In the genomic region with DNA sequence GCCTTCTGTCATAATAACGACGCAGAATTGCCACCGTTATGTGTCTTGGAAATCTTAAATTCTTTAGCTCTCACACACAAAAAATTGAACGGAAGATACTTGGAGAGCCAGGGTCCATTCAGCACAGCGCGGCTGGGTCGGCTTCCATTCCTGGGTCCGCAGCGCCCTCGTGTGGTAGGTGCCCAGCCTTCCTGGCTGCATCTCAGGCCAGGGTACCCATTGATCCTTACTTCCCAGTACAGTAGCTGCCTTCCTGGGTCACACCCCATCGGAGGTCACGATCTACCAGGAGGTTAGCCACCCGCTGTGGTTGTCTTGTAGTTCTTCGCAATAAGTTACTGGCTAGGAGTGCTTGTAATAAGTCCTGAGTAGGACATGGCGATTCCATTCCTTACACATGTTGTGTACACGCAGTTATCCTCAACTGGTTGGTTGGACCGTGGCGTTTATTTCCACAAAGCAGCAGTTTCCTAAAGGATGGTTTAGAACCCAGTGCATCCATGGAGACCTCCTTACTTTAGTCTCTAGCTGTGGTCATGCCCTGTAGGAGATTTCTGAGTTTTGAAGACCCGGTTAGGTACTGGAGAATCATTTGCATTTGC, we compare ENCODE assay signal across 8 cellular contexts. TPM values are rescaled to one million over a fixed set of nuclear protein-coding genes. Genes with fewer than 3 reads are reported as not detected.
DNase-seq lines count a peak whose midpoint lies in the region; ATAC-seq and TF ChIP-seq lines count a peak whose summit lies in the region.

No MANE protein-coding gene starts in this region.

- no peaks in the 10 kb centered on the region for H3K9me2 ChIP-seq in GM23338 (ENCODE audit: insufficient read depth)

- no peaks in the 10 kb centered on the region for H3K27me3 ChIP-seq in GM23338 (ENCODE audit: insufficient read depth)
- H3K27me3 ChIP-seq in RWPE2 (ENCODE audit: insufficient read depth, poor library complexity, severe bottlenecking): no peaks in the 10 kb centered on the region

- no peak overlapping the region for H3K27ac Mint-ChIP-seq in GM23338
- no peak overlapping the region for H3K27ac Mint-ChIP-seq in activated naive CD4-positive, alpha-beta T cell treated with anti-CD3 and anti-CD28 coated beads for 36 hours

- ATAC-seq in GM23338: peak; percentile 99
- ATAC-seq in RWPE2 (ENCODE audit: low read depth): peak; percentile 86

- H3K36me3 Mint-ChIP-seq in GM23338 (ENCODE audit: low read depth): no peaks in the 10 kb centered on the region
- H3K36me3 Mint-ChIP-seq in activated naive CD4-positive, alpha-beta T cell treated with anti-CD3 and anti-CD28 coated beads for 36 hours (ENCODE audit: low read depth): no peaks in the 10 kb centered on the region

- no peak overlapping the region for H2AFZ ChIP-seq in GM23338

- H3K4me1 ChIP-seq in GM23338 (ENCODE audit: insufficient read depth) (no peaks in the 10 kb centered on the region), RWPE2 (ENCODE audit: insufficient read depth, poor library complexity, severe bottlenecking) (no peaks in the 10 kb centered on the region)

- H3K9me3 ChIP-seq in RWPE2 (ENCODE audit: severe bottlenecking): no peaks in the 10 kb centered on the region

- TF ChIP-seq CTCF in GM23338 (conservative IDR thresholded peaks at IDR 0.05; ENCODE audit: low read depth in 2 of 2) (peak; percentile 98 to 99), LNCAP (IDR thresholded peaks at IDR 0.05) (peak; percentile 99), RWPE2 (IDR thresholded peaks at IDR 0.05; ENCODE audit: poor library complexity, severe bottlenecking) (peak; percentile 71)

- H3K4me3 ChIP-seq in GM23338 (no peak overlapping the region), RWPE2 (ENCODE audit: severe bottlenecking) (no peak overlapping the region)

- H3K36me3 ChIP-seq in GM23338 (ENCODE audit: insufficient read depth): no peaks in the 10 kb centered on the region
- no peaks in the 10 kb centered on the region for H3K36me3 ChIP-seq in RWPE2 (ENCODE audit: low read depth)

- intact Hi-C loops in activated naive CD4-positive, alpha-beta T cell treated with anti-CD3 and anti-CD28 coated beads for 36 hours (cut with micrococcal nuclease): loop anchor here (1.0 to 5.0 kb wide), 5 partner anchors 87 to 588 kb away; a partner anchor contains a TSS
- intact Hi-C loops in head of caudate nucleus (cut with DNase I) (no loop called here), posterior vena cava (cut with DNase I) (loop anchor here in 1 of 2 donors (10.0 kb wide), 1 partner anchor 92 kb away; no protein-coding TSS in a partner anchor)

- peaks cover 3% of the 10 kb centered on the region; the same call in 2 of the 3 replicates for H3K4me1 Mint-ChIP-seq in GM23338
- H3K4me1 Mint-ChIP-seq in activated naive CD4-positive, alpha-beta T cell treated with anti-CD3 and anti-CD28 coated beads for 36 hours (ENCODE audit: low read depth): no peaks in the 10 kb centered on the region

- no peaks in the 10 kb centered on the region for H3K79me2 ChIP-seq in GM23338 (replicated peaks; ENCODE audit: insufficient read depth)

- no peaks in the 10 kb centered on the region for H3F3A ChIP-seq in GM23338 (replicated peaks; ENCODE audit: low read depth)

- no peaks in the 10 kb centered on the region; the same call in 1 of the 2 replicates for H4K20me1 ChIP-seq in GM23338 (replicated peaks; ENCODE audit: insufficient read depth)

- no peak overlapping the region for H3K4me2 ChIP-seq in GM23338

- H3K27ac ChIP-seq in GM23338 (ENCODE audit: low read depth) (no peak overlapping the region), RWPE2 (ENCODE audit: poor library complexity, severe bottlenecking) (no peak overlapping the region)

- peak; percentile 31 for DNase-seq in GM04504 (ENCODE audit: low read depth)
- peak; percentile 92 for DNase-seq in GM23338 (ENCODE audit: low spot score)
- no peak for DNase-seq in RWPE2 (ENCODE audit: low spot score)
- DNase-seq in activated naive CD4-positive, alpha-beta T cell treated with anti-CD3 and anti-CD28 coated beads for 36 hours: peak; percentile 79
- peak; percentile 74 to 95 (median 88) for DNase-seq in head of caudate nucleus
- peak; percentile 95 for DNase-seq in posterior vena cava (ENCODE audit: low spot score)
- no peak for DNase-seq in GF-D8 (lab: John Stamatoyannopoulos, UW)

- H3K9me3 Mint-ChIP-seq in GM23338: no peaks in the 10 kb centered on the region
- H3K9me3 Mint-ChIP-seq in activated naive CD4-positive, alpha-beta T cell treated with anti-CD3 and anti-CD28 coated beads for 36 hours: no peaks in the 10 kb centered on the region

- CTCF ChIA-PET in activated naive CD4-positive, alpha-beta T cell treated with anti-CD3 and anti-CD28 coated beads for 36 hours (lab: Charles Lee): interaction anchor here (0.7 to 1.8 kb wide), 10 partner anchors 9 to 358 kb away, joined by 3 to 6 read pairs (median 4); a partner anchor contains a TSS

- no peak overlapping the region for H3K4me3 Mint-ChIP-seq in GM23338
- no peak overlapping the region for H3K4me3 Mint-ChIP-seq in activated naive CD4-positive, alpha-beta T cell treated with anti-CD3 and anti-CD28 coated beads for 36 hours

- H3K27me3 Mint-ChIP-seq in GM23338 (ENCODE audit: insufficient read depth, low read depth, poor library complexity): peaks cover 5% of the 10 kb centered on the region
- H3K27me3 Mint-ChIP-seq in activated naive CD4-positive, alpha-beta T cell treated with anti-CD3 and anti-CD28 coated beads for 36 hours (ENCODE audit: low read depth): peaks cover 14% of the 10 kb centered on the region

TF ChIP-seq in GM23338, 12 proteins besides CTCF, POLR2A, EP300 and RAD21 (continues in another document):
- TF ChIP-seq STAT1 (IDR thresholded peaks at IDR 0.05; ENCODE audit: unreplicated experiment) (no peak), ZNF114 (CRISPR knock-in tag; IDR thresholded peaks at IDR 0.05) (no peak), CREB1 (CRISPR knock-in tag; IDR thresholded peaks at IDR 0.05; ENCODE audit: low read depth) (no peak)
- TF ChIP-seq, protein P1, sequence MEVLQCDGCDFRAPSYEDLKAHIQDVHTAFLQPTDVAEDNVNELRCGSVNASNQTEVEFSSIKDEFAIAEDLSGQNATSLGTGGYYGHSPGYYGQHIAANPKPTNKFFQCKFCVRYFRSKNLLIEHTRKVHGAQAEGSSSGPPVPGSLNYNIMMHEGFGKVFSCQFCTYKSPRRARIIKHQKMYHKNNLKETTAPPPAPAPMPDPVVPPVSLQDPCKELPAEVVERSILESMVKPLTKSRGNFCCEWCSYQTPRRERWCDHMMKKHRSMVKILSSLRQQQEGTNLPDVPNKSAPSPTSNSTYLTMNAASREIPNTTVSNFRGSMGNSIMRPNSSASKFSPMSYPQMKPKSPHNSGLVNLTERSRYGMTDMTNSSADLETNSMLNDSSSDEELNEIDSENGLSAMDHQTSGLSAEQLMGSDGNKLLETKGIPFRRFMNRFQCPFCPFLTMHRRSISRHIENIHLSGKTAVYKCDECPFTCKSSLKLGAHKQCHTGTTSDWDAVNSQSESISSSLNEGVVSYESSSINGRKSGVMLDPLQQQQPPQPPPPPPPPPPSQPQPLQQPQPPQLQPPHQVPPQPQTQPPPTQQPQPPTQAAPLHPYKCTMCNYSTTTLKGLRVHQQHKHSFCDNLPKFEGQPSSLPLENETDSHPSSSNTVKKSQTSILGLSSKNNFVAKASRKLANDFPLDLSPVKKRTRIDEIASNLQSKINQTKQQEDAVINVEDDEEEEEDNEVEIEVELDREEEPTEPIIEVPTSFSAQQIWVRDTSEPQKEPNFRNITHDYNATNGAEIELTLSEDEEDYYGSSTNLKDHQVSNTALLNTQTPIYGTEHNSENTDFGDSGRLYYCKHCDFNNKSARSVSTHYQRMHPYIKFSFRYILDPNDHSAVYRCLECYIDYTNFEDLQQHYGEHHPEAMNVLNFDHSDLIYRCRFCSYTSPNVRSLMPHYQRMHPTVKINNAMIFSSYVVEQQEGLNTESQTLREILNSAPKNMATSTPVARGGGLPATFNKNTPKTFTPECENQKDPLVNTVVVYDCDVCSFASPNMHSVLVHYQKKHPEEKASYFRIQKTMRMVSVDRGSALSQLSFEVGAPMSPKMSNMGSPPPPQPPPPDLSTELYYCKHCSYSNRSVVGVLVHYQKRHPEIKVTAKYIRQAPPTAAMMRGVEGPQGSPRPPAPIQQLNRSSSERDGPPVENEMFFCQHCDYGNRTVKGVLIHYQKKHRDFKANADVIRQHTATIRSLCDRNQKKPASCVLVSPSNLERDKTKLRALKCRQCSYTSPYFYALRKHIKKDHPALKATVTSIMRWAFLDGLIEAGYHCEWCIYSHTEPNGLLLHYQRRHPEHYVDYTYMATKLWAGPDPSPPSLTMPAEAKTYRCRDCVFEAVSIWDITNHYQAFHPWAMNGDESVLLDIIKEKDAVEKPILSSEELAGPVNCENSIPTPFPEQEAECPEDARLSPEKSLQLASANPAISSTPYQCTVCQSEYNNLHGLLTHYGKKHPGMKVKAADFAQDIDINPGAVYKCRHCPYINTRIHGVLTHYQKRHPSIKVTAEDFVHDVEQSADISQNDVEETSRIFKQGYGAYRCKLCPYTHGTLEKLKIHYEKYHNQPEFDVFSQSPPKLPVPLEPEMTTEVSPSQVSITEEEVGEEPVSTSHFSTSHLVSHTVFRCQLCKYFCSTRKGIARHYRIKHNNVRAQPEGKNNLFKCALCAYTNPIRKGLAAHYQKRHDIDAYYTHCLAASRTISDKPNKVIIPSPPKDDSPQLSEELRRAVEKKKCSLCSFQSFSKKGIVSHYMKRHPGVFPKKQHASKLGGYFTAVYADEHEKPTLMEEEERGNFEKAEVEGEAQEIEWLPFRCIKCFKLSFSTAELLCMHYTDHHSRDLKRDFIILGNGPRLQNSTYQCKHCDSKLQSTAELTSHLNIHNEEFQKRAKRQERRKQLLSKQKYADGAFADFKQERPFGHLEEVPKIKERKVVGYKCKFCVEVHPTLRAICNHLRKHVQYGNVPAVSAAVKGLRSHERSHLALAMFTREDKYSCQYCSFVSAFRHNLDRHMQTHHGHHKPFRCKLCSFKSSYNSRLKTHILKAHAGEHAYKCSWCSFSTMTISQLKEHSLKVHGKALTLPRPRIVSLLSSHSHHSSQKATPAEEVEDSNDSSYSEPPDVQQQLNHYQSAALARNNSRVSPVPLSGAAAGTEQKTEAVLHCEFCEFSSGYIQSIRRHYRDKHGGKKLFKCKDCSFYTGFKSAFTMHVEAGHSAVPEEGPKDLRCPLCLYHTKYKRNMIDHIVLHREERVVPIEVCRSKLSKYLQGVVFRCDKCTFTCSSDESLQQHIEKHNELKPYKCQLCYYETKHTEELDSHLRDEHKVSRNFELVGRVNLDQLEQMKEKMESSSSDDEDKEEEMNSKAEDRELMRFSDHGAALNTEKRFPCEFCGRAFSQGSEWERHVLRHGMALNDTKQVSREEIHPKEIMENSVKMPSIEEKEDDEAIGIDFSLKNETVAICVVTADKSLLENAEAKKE (CRISPR knock-in tag; IDR thresholded peaks at IDR 0.05): no peak

RNA-seq across cellular contexts. Expression of a gene that starts 9.9 kb away (rescaled TPM):
- 29.7 and 33.9 TPM in 2 replicates for total RNA-seq in GM23338 (2014; rRNA removed; shearing (Covaris generic))
- polyA plus RNA-seq in GM23338 (2016; fragmentation: Nextera tagmentation; extraction: Ambion mirVana): 33.2 and 34.6 TPM in 2 replicates
- total RNA-seq in activated naive CD4-positive, alpha-beta T cell treated with anti-CD3 and anti-CD28 coated beads for 36 hours: not detected
- 1 to 10 TPM; 6.7 to 9.2 TPM for total RNA-seq in posterior vena cava

RNA-seq across cellular contexts. Expression of a gene that starts 28.7 kb away (rescaled TPM):
- total RNA-seq in GM23338 (2014; rRNA removed; shearing (Covaris generic)): 4.1 and 4.3 TPM in 2 replicates
- 7.7 and 8.0 TPM in 2 replicates for polyA plus RNA-seq in GM23338 (2016; fragmentation: Nextera tagmentation; extraction: Ambion mirVana)
- total RNA-seq in activated naive CD4-positive, alpha-beta T cell treated with anti-CD3 and anti-CD28 coated beads for 36 hours: not detected
- total RNA-seq in posterior vena cava: 10 to 100 TPM; 11.8 to 15.2 TPM

Comparison
In these comparisons a context has a peak if more than half of its experiments do, and no peak if none do; other contexts are left out.
1. DNase-seq: peak in GM04504 (single experiment), GM23338 (single experiment), activated naive CD4-positive, alpha-beta T cell treated with anti-CD3 and anti-CD28 coated beads for 36 hours (single experiment), head of caudate nucleus (42 of 42) and posterior vena cava (single experiment); none in RWPE2 (single experiment) and GF-D8 (single experiment).
2. RNA of a gene that starts 9.9 kb away (total RNA-seq): 29.7 to 33.9 TPM in GM23338 and 6.7 to 9.2 TPM in posterior vena cava; not detected in activated naive CD4-positive, alpha-beta T cell treated with anti-CD3 and anti-CD28 coated beads for 36 hours; every median in the first group is over 4 times any median in the second.
3. Peak in every context shown above with its lines, with median percentiles within 50 percentile points of each other: CTCF ChIP-seq.